25 cellular contexts compared by ENCODE assay signal in the genomic region with DNA sequence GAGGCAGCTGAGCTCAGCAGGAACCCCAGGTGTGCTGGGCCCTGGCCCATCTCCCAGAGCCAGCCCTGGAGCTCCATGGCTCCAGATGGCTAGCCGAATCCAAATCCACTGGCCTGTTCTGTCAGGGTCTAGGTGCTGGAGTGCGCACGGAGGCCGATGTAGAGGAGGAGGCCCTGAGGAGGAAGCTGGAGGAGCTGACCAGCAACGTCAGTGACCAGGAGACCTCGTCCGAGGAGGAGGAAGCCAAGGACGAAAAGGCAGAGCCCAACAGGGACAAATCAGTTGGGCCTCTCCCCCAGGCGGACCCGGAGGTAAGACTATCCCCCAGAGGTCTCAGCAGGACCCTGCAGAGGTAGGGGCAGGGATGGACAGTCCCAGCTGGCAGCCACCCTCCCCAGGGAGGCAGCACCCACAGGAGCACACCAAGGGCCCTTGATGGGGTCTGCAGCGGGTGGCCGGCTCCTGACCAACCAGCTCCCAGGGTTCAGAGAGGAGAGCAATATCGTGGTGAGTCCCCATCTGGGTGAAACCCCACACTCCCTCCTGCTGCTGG. TPM values are rescaled to one million over a fixed set of nuclear protein-coding genes. Genes with fewer than 3 reads are reported as not detected.
DNase-seq lines count a peak whose midpoint lies in the region; ATAC-seq and TF ChIP-seq lines count a peak whose summit lies in the region.
"Had no signal": no experiment of that assay in that cellular context is flagged by ENCODE, and none has a peak within 500 bp of the region (broad histone marks: within the 10 kb centered on the region; RNA-seq: fewer than 3 reads in every experiment).

No MANE protein-coding gene starts in this region.

- H3K27ac ChIP-seq in BLaER1 treated with 17β-estradiol and CSF1 and Interleukin-3, amounts not matched to agents 10 nM and 100 nM = peak overlapping the region in 9 of 11 experiments; percentile 26 to 89 (median 58); a peak in 16 of 22 replicates
- H3K27ac ChIP-seq in heart left ventricle (peak overlapping the region in 1 of 12 donors; percentile 22), prostate gland (peak overlapping the region; percentile 48 to 71)
- H3K27ac ChIP-seq: cardiac muscle cell, hepatocyte, PC-9, SJSA1 had no signal

- H4K20me1 ChIP-seq in BLaER1 treated with 17β-estradiol and CSF1 and Interleukin-3, amounts not matched to agents 10 nM and 100 nM = no peaks in the 10 kb centered on the region

- DNase-seq in HFFc6 (no peak), heart left ventricle (peak in 1 of 5 donors; percentile 19), prostate gland (ENCODE audit: low spot score) (no peak)
- DNase-seq: activated CD4-positive, alpha-beta T cell treated with anti-CD3 and anti-CD28 coated beads for 36 hours; activated naive CD4-positive, alpha-beta T cell treated with anti-CD3 and anti-CD28 coated beads, Interleukin-2, amount 10 ng/mL, durations not matched to agents 7 days and 5 days; activated T-cell treated with anti-CD3 and anti-CD28 coated beads, Interleukin-2, amount 50 U/mL, for 72 hours; amygdala; MM.1S; NCI-H1436; nucleus accumbens; PC-9; retina had no signal

- H3K9me3 ChIP-seq in BLaER1 treated with 17β-estradiol and CSF1 and Interleukin-3, amounts not matched to agents 10 nM and 100 nM (replicated peaks in 1 of 11) = peaks cover 0 to 4% (median 0%) of the 10 kb centered on the region in 11 experiments; a peak in 1 of 22 replicates
- H3K9me3 ChIP-seq in heart left ventricle = no peaks in the 10 kb centered on the region
- H3K9me3 ChIP-seq in prostate gland = no peaks in the 10 kb centered on the region
- H3K9me3 ChIP-seq: SJSA1 had no signal

- H3K9me3 Mint-ChIP-seq in HFFc6 = no peaks in the 10 kb centered on the region
- H3K9me3 Mint-ChIP-seq: activated naive CD4-positive, alpha-beta T cell treated with anti-CD3 and anti-CD28 coated beads, Interleukin-2, amount 10 ng/mL, durations not matched to agents 7 days and 5 days; activated T-cell treated with anti-CD3 and anti-CD28 coated beads, Interleukin-2, amount 50 U/mL, for 72 hours had no signal

- H3K4me1 Mint-ChIP-seq in HFFc6 (ENCODE audit: low read depth) = peaks cover 20% of the 10 kb centered on the region
- H3K4me1 Mint-ChIP-seq: activated CD4-positive, alpha-beta T cell treated with anti-CD3 and anti-CD28 coated beads for 36 hours; activated naive CD4-positive, alpha-beta T cell treated with anti-CD3 and anti-CD28 coated beads, Interleukin-2, amount 10 ng/mL, durations not matched to agents 7 days and 5 days; CD4-positive, CD25-positive, alpha-beta regulatory T cell had no signal

- peaks cover 16% of the 10 kb centered on the region for H3K36me3 Mint-ChIP-seq in HFFc6 (ENCODE audit: low read depth)
- H3K36me3 Mint-ChIP-seq: activated naive CD4-positive, alpha-beta T cell treated with anti-CD3 and anti-CD28 coated beads, Interleukin-2, amount 10 ng/mL, durations not matched to agents 7 days and 5 days; CD4-positive, CD25-positive, alpha-beta regulatory T cell had no signal

- peaks cover 6% of the 10 kb centered on the region; the same call in 1 of the 2 replicates for H3K27me3 Mint-ChIP-seq in HFFc6 (ENCODE audit: insufficient read depth)
- H3K27me3 Mint-ChIP-seq: activated CD4-positive, alpha-beta T cell treated with anti-CD3 and anti-CD28 coated beads for 36 hours; activated naive CD4-positive, alpha-beta T cell treated with anti-CD3 and anti-CD28 coated beads, Interleukin-2, amount 10 ng/mL, durations not matched to agents 7 days and 5 days had no signal

- no peaks in the 10 kb centered on the region for H3K36me3 ChIP-seq in BLaER1 treated with 17β-estradiol and CSF1 and Interleukin-3, amounts not matched to agents 10 nM and 100 nM
- H3K36me3 ChIP-seq in heart left ventricle = peaks cover 0 to 2% (median 0%) of the 10 kb centered on the region in 9 donors
- H3K36me3 ChIP-seq in prostate gland = no peaks in the 10 kb centered on the region
- H3K36me3 ChIP-seq: cardiac muscle cell, SJSA1 had no signal

- TF ChIP-seq CTCF in HFFc6 (IDR thresholded peaks at IDR 0.05) (no peak), heart left ventricle (IDR thresholded peaks at IDR 0.05) (no peak), prostate gland (IDR thresholded peaks at IDR 0.05) (no peak)

- intact Hi-C loops in heart left ventricle (cut with DNase I) = no loop called here
- intact Hi-C loops in prostate gland (cut with DNase I) = no loop called here

- ATAC-seq in heart left ventricle = peak in 3 of 4 donors; percentile 20 to 44 (median 32)
- ATAC-seq in HG02798 (IDR thresholded peaks at IDR 0.05; ENCODE audit: poor library complexity, unreplicated experiment) = no peak
- ATAC-seq in GM21619 (IDR thresholded peaks at IDR 0.05; ENCODE audit: unreplicated experiment) = no peak
- no peak for ATAC-seq in HG03025 (IDR thresholded peaks at IDR 0.05; ENCODE audit: low FRiP score, unreplicated experiment)
- ATAC-seq in GM21825 (IDR thresholded peaks at IDR 0.05; ENCODE audit: unreplicated experiment) = no peak
- ATAC-seq: activated CD4-positive, alpha-beta T cell treated with anti-CD3 and anti-CD28 coated beads for 36 hours; activated T-cell treated with anti-CD3 and anti-CD28 coated beads, Interleukin-2, amount 50 U/mL, for 72 hours had no signal

- H3K27ac Mint-ChIP-seq in HFFc6 = peak overlapping the region; percentile 31
- H3K27ac Mint-ChIP-seq: activated CD4-positive, alpha-beta T cell treated with anti-CD3 and anti-CD28 coated beads for 36 hours; activated naive CD4-positive, alpha-beta T cell treated with anti-CD3 and anti-CD28 coated beads, Interleukin-2, amount 10 ng/mL, durations not matched to agents 7 days and 5 days; activated T-cell treated with anti-CD3 and anti-CD28 coated beads, Interleukin-2, amount 50 U/mL, for 72 hours; CD4-positive, CD25-positive, alpha-beta regulatory T cell had no signal

- TF ChIP-seq POLR2A in heart left ventricle (IDR thresholded peaks at IDR 0.05) = no peak
- TF ChIP-seq POLR2A in prostate gland (IDR thresholded peaks at IDR 0.05) = no peak

- H3K4me3 Mint-ChIP-seq in HFFc6 = no peak overlapping the region
- H3K4me3 Mint-ChIP-seq: activated CD4-positive, alpha-beta T cell treated with anti-CD3 and anti-CD28 coated beads for 36 hours; activated naive CD4-positive, alpha-beta T cell treated with anti-CD3 and anti-CD28 coated beads, Interleukin-2, amount 10 ng/mL, durations not matched to agents 7 days and 5 days; activated T-cell treated with anti-CD3 and anti-CD28 coated beads, Interleukin-2, amount 50 U/mL, for 72 hours; CD4-positive, CD25-positive, alpha-beta regulatory T cell had no signal

- peaks cover 36 to 73% (median 67%) of the 10 kb centered on the region in 10 experiments for H3K4me1 ChIP-seq in BLaER1 treated with 17β-estradiol and CSF1 and Interleukin-3, amounts not matched to agents 10 nM and 100 nM
- H3K4me1 ChIP-seq in heart left ventricle (peaks cover 0 to 20% (median 16%) of the 10 kb centered on the region in 12 donors), prostate gland (replicated peaks) (peaks cover 9% of the 10 kb centered on the region)
- H3K4me1 ChIP-seq: SJSA1 had no signal

- H3K9ac ChIP-seq in BLaER1 treated with 17β-estradiol and CSF1 and Interleukin-3, amounts not matched to agents 10 nM and 100 nM = peak overlapping the region in 6 of 11 experiments; percentile 14 to 63 (median 35); a peak in 7 of 22 replicates

- H3K27me3 ChIP-seq in BLaER1 treated with 17β-estradiol and CSF1 and Interleukin-3, amounts not matched to agents 10 nM and 100 nM = no peaks in the 10 kb centered on the region
- H3K27me3 ChIP-seq in heart left ventricle (no peaks in the 10 kb centered on the region), prostate gland (replicated peaks; ENCODE audit: insufficient read depth) (no peaks in the 10 kb centered on the region)
- H3K27me3 ChIP-seq: cardiac muscle cell, hepatocyte, SJSA1 had no signal

- no peak overlapping the region for H3K4me3 ChIP-seq in BLaER1 treated with 17β-estradiol and CSF1 and Interleukin-3, amounts not matched to agents 10 nM and 100 nM
- H3K4me3 ChIP-seq in heart left ventricle (no peak overlapping the region), prostate gland (no peak overlapping the region)
- H3K4me3 ChIP-seq: cardiac muscle cell, hepatocyte, K562, PC-9, SJSA1 had no signal

- WGBS in heart left ventricle, 4 donors = 60 to 72% (median 67%) methylated on average over 13 of the region's 13 CpGs
- 93% methylated on average over 13 of the region's 13 CpGs for WGBS in prostate gland

- peak overlapping the region; percentile 64 to 94 (median 77) for H3K4me2 ChIP-seq in BLaER1 treated with 17β-estradiol and CSF1 and Interleukin-3, amounts not matched to agents 10 nM and 100 nM
- H3K4me2 ChIP-seq: hepatocyte, PC-9 had no signal

RNA-seq across cellular contexts. Expression of a gene that starts 26.1 kb away (rescaled TPM):
- total RNA-seq in HFFc6 (2021; fragmentation: NEBNext Ultra II Directional; extraction: Animal tissue kit (Norgen Biotek cat#: 25700)) = not detected
- total RNA-seq in heart left ventricle (not detected), prostate gland (not detected)
- not detected for polyA plus RNA-seq in heart left ventricle
- total RNA-seq: activated CD4-positive, alpha-beta T cell treated with anti-CD3 and anti-CD28 coated beads for 36 hours; activated T-cell treated with anti-CD3 and anti-CD28 coated beads, Interleukin-2, amount 50 U/mL, for 72 hours; cardiac muscle cell; CD4-positive, CD25-positive, alpha-beta regulatory T cell; dermis microvascular lymphatic vessel endothelial cell; hepatocyte; K562; mammary epithelial cell; PC-9; SJSA1; T-helper 1 cell treated with Interleukin-12 subunit alpha and Interleukin-12 subunit beta and Interleukin-4 antibody, amounts not matched to agents 30 ng/mL and 1 ng/mL, for 36 hours had no signal
- polyA plus RNA-seq: cardiac muscle cell; CD4-positive, CD25-positive, alpha-beta regulatory T cell; hepatocyte; K562; mammary epithelial cell had no signal

RNA-seq across cellular contexts. Expression of a gene that starts 50.2 kb away (rescaled TPM):
- total RNA-seq in HFFc6 (2021; fragmentation: NEBNext Ultra II Directional; extraction: Animal tissue kit (Norgen Biotek cat#: 25700)) = under 1 TPM in 4 of 6 experiments, not detected in 2; 0.13 to 0.36 (median 0.25) TPM
- 1 to 10 TPM; 1.1 to 7.3 (median 3.6) TPM for total RNA-seq in heart left ventricle
- 1 to 10 TPM; 5.6 TPM for polyA plus RNA-seq in heart left ventricle
- 10 to 100 TPM; 12.6 to 13.6 TPM for total RNA-seq in prostate gland
- total RNA-seq: CD4-positive, CD25-positive, alpha-beta regulatory T cell; T-helper 1 cell treated with Interleukin-12 subunit alpha and Interleukin-12 subunit beta and Interleukin-4 antibody, amounts not matched to agents 30 ng/mL and 1 ng/mL, for 36 hours had no signal
- polyA plus RNA-seq: CD4-positive, CD25-positive, alpha-beta regulatory T cell; K562 had no signal

RNA-seq across cellular contexts. Expression of a gene that starts 53.2 kb away (rescaled TPM):
- 10 to 100 TPM; 32.0 to 44.1 (median 41.0) TPM for total RNA-seq in HFFc6 (2021; fragmentation: NEBNext Ultra II Directional; extraction: Animal tissue kit (Norgen Biotek cat#: 25700))
- total RNA-seq in heart left ventricle = 10 to 100 TPM; 20.4 to 50.3 (median 30.7) TPM
- polyA plus RNA-seq in heart left ventricle = 10 to 100 TPM; 18.3 to 60.3 TPM
- 100 to 1,000 TPM; 371 to 393 TPM for total RNA-seq in prostate gland
- total RNA-seq: dermis microvascular lymphatic vessel endothelial cell; T-helper 1 cell treated with Interleukin-12 subunit alpha and Interleukin-12 subunit beta and Interleukin-4 antibody, amounts not matched to agents 30 ng/mL and 1 ng/mL, for 36 hours had no signal
- polyA plus RNA-seq: CD4-positive, CD25-positive, alpha-beta regulatory T cell; K562 had no signal

Comparison
In these comparisons a context has a peak if more than half of its experiments do, and no peak if none do; other contexts are left out.
1. ATAC-seq: peak in heart left ventricle (3 of 4); none in HG02798 (single experiment), GM21619 (single experiment), HG03025 (single experiment) and GM21825 (single experiment).
2. RNA of a gene that starts 53.2 kb away (total RNA-seq): 371 to 393 TPM in prostate gland; 32.0 to 44.1 TPM in HFFc6 and 20.4 to 50.3 TPM in heart left ventricle; every median in the first group is over 4 times any median in the second.